Comparison of ENCODE assay signal across 8 cellular contexts in genomic region chr10:64041185-64041988, GRCh38.
DNase-seq lines count a peak whose midpoint lies in the region; ATAC-seq, FAIRE-seq and TF ChIP-seq lines count a peak whose summit lies in the region.

No MANE protein-coding gene starts in this region.

- H3K27me3 ChIP-seq in CD8-positive, alpha-beta T cell (ENCODE audit: insufficient read depth, low read length): no peaks in the 10 kb centered on the region
- H3K27me3 ChIP-seq in endothelial cell of umbilical vein (ENCODE audit: control insufficient read depth in 2 of 2, insufficient read depth in 2 of 2, low read length in 2 of 2) (no peaks in the 10 kb centered on the region), mucosa of rectum (ENCODE audit: control insufficient read depth in 2 of 2, insufficient read depth in 2 of 2, low read length in 2 of 2) (no peaks in the 10 kb centered on the region)

- DNase-seq in CD8-positive, alpha-beta T cell: peak; percentile 62 to 85 (median 76)
- peak; percentile 70 for DNase-seq in NOMO-1 treated with dmso at 0.1 percent for 144 hours (lab: John Stamatoyannopoulos, UW; ENCODE audit: unreplicated experiment)
- peak; percentile 46 for DNase-seq in activated CD8-positive, alpha-beta memory T cell treated with anti-CD3 and anti-CD28 coated beads, Interleukin-2, amount 50 U/mL, for 24 hours (ENCODE audit: extremely low read depth)
- peak; percentile 67 for DNase-seq in endothelial cell of umbilical vein (ENCODE audit: low read depth, low spot score)
- DNase-seq in stimulated activated CD8-positive, alpha-beta memory T cell treated with anti-CD3 and anti-CD28 coated beads, Interleukin-4, amount 100 ng/mL, for 4 hours (ENCODE audit: low read depth in 2 of 2, low spot score in 1 of 2): peak; percentile 28 to 52

- peaks cover 7% of the 10 kb centered on the region for H3K4me1 Mint-ChIP-seq in CD8-positive, alpha-beta T cell (ENCODE audit: low read depth)

- ATAC-seq in CD8-positive, alpha-beta T cell: peak; percentile 94
- ATAC-seq in GM19452 (IDR thresholded peaks at IDR 0.05; ENCODE audit: unreplicated experiment) (peak; percentile 95), HG03558 (IDR thresholded peaks at IDR 0.05; ENCODE audit: extremely low read depth, unreplicated experiment) (peak; percentile 82)

- intact Hi-C loops in CD8-positive, alpha-beta T cell (cut with DNase I, micrococcal nuclease): no loop called here
- intact Hi-C loops in endothelial cell of umbilical vein (cut with micrococcal nuclease): loop anchor here (2.0 kb wide), 1 partner anchor 693 kb away; no protein-coding TSS in a partner anchor

- no peak overlapping the region for H3K27ac Mint-ChIP-seq in CD8-positive, alpha-beta T cell

- CTCF ChIA-PET in CD8-positive, alpha-beta T cell (lab: Charles Lee): interaction anchor here (0.6 to 3.5 kb wide), 11 partner anchors 10 to 41 kb away, joined by 3 to 16 read pairs (median 4); no protein-coding TSS in a partner anchor
- CTCF ChIA-PET in endothelial cell of umbilical vein (lab: Charles Lee): interaction anchor here (0.9 to 2.8 kb wide), 7 partner anchors 8 to 175 kb away, joined by 3 to 11 read pairs (median 4); no protein-coding TSS in a partner anchor

- H2AFZ ChIP-seq in endothelial cell of umbilical vein (ENCODE audit: low read depth, low read length): peak overlapping the region; percentile 78

- TF ChIP-seq CTCF in CD8-positive, alpha-beta T cell (IDR thresholded peaks at IDR 0.05): peak; percentile 97
- TF ChIP-seq CTCF in endothelial cell of umbilical vein (IDR thresholded peaks at IDR 0.05; ENCODE audit: extremely low read depth in 1 of 2, insufficient read depth in 1 of 2, low read depth in 1 of 2, low read length in 2 of 2): peak; percentile 98 to 99

- H3K4me3 Mint-ChIP-seq in CD8-positive, alpha-beta T cell: peak overlapping the region; percentile 75

- peaks cover 19% of the 10 kb centered on the region for H3K27me3 Mint-ChIP-seq in CD8-positive, alpha-beta T cell (ENCODE audit: low read depth)

- H3K27ac ChIP-seq in CD8-positive, alpha-beta T cell (ENCODE audit: low read depth, low read length): no peak overlapping the region
- H3K27ac ChIP-seq in endothelial cell of umbilical vein (ENCODE audit: insufficient read depth, low read depth, low read length) (no peak overlapping the region), mucosa of rectum (ENCODE audit: low read depth in 2 of 2, low read length in 2 of 2) (no peak overlapping the region)

- no peaks in the 10 kb centered on the region for H3K9me3 ChIP-seq in CD8-positive, alpha-beta T cell (ENCODE audit: low read length)
- H3K9me3 ChIP-seq in endothelial cell of umbilical vein (replicated peaks; ENCODE audit: control insufficient read depth, insufficient read depth, low read length): no peaks in the 10 kb centered on the region
- no peaks in the 10 kb centered on the region for H3K9me3 ChIP-seq in mucosa of rectum (ENCODE audit: control insufficient read depth in 2 of 2, low read length in 2 of 2)

- H3K36me3 ChIP-seq in CD8-positive, alpha-beta T cell (ENCODE audit: insufficient read depth, low read length): no peaks in the 10 kb centered on the region
- no peaks in the 10 kb centered on the region for H3K36me3 ChIP-seq in endothelial cell of umbilical vein (ENCODE audit: control insufficient read depth in 2 of 2, extremely low read depth in 1 of 2, insufficient read depth in 2 of 2, low read length in 2 of 2)
- H3K36me3 ChIP-seq in mucosa of rectum (ENCODE audit: control insufficient read depth in 2 of 2, insufficient read depth in 2 of 2, low read length in 2 of 2): no peaks in the 10 kb centered on the region

- peak overlapping the region; percentile 56 for H3K4me3 ChIP-seq in CD8-positive, alpha-beta T cell (ENCODE audit: low read depth, low read length)
- peak overlapping the region in 1 of 3 experiments; percentile 30 for H3K4me3 ChIP-seq in endothelial cell of umbilical vein (replicated peaks in 1 of 3; ENCODE audit: insufficient read depth in 1 of 3, low read depth in 1 of 3, low read length in 3 of 3)
- H3K4me3 ChIP-seq in mucosa of rectum (ENCODE audit: low read length in 2 of 2): peak overlapping the region; percentile 53

- H4K20me1 ChIP-seq in endothelial cell of umbilical vein (replicated peaks; ENCODE audit: control insufficient read depth, extremely low read depth, insufficient read depth, low read length): no peaks in the 10 kb centered on the region

- no peaks in the 10 kb centered on the region for H3K36me3 Mint-ChIP-seq in CD8-positive, alpha-beta T cell

- FAIRE-seq in endothelial cell of umbilical vein (lab: Jason Lieb, UNC): peak; percentile 94

- no peaks in the 10 kb centered on the region for H3K4me1 ChIP-seq in CD8-positive, alpha-beta T cell (ENCODE audit: insufficient read depth, low read length)
- H3K4me1 ChIP-seq in endothelial cell of umbilical vein (ENCODE audit: control insufficient read depth, extremely low read depth, insufficient read depth, low read length) (no peaks in the 10 kb centered on the region), mucosa of rectum (ENCODE audit: control insufficient read depth in 2 of 2, insufficient read depth in 2 of 2, low read length in 2 of 2) (peaks cover 2 to 4% of the 10 kb centered on the region in 2 donors)

- H3K4me2 ChIP-seq in endothelial cell of umbilical vein (ENCODE audit: insufficient read depth, low read length): peak overlapping the region; percentile 5

- no peak for TF ChIP-seq POLR2A in endothelial cell of umbilical vein (IDR thresholded peaks at IDR 0.05; ENCODE audit: low read depth, low read length)

- no TSS peak for BruUV-seq in endothelial cell of umbilical vein (replicated peaks; lab: Mats Ljungman, UMichigan)

- H3K9ac ChIP-seq in endothelial cell of umbilical vein (replicated peaks; ENCODE audit: extremely low read depth, insufficient read depth, low read length): no peak overlapping the region
- no peak overlapping the region for H3K9ac ChIP-seq in mucosa of rectum (ENCODE audit: low read depth in 1 of 2, low read length in 2 of 2)

- no peaks in the 10 kb centered on the region for H3K9me3 Mint-ChIP-seq in CD8-positive, alpha-beta T cell

- POLR2A ChIA-PET in CD8-positive, alpha-beta T cell (lab: Charles Lee): no interaction called here
- POLR2A ChIA-PET in endothelial cell of umbilical vein (lab: Charles Lee): no interaction called here

- dilution Hi-C loops in endothelial cell of umbilical vein (cut with MboI; ENCODE audit: extremely low pct_ligation_motif_present, low sequenced_read_pairs): no loop called here

- no peaks in the 10 kb centered on the region for H3K9me1 ChIP-seq in endothelial cell of umbilical vein (replicated peaks; ENCODE audit: control insufficient read depth, extremely low read depth, insufficient read depth, low read length)

- H3K79me2 ChIP-seq in endothelial cell of umbilical vein (ENCODE audit: control insufficient read depth, insufficient read depth, low read length): no peaks in the 10 kb centered on the region

TF ChIP-seq in endothelial cell of umbilical vein, 7 proteins besides CTCF, POLR2A, EP300 and RAD21:
- no peak for TF ChIP-seq GATA2 (IDR thresholded peaks at IDR 0.05; ENCODE audit: insufficient read depth, insufficient read length, low read depth, low read length)
- TF ChIP-seq POLR2AphosphoS5 (IDR thresholded peaks at IDR 0.05; ENCODE audit: insufficient read depth, low read depth, low read length): no peak
- no peak for TF ChIP-seq FOS (IDR thresholded peaks at IDR 0.05; ENCODE audit: borderline replicate concordance, insufficient read depth, low read length)
- no peak for TF ChIP-seq JUN (IDR thresholded peaks at IDR 0.05; ENCODE audit: borderline replicate concordance, insufficient read depth, insufficient read length, low read depth)
- TF ChIP-seq MYC (IDR thresholded peaks at IDR 0.05; ENCODE audit: low read depth, low read length): no peak
- no peak for TF ChIP-seq MAX (IDR thresholded peaks at IDR 0.05; ENCODE audit: insufficient read depth, insufficient read length)
- no peak for TF ChIP-seq EZH2 (IDR thresholded peaks at IDR 0.05; ENCODE audit: borderline replicate concordance, low read depth, low read length, severe bottlenecking)
